ENCODE assay signal across 9 cellular contexts in the genomic region with DNA sequence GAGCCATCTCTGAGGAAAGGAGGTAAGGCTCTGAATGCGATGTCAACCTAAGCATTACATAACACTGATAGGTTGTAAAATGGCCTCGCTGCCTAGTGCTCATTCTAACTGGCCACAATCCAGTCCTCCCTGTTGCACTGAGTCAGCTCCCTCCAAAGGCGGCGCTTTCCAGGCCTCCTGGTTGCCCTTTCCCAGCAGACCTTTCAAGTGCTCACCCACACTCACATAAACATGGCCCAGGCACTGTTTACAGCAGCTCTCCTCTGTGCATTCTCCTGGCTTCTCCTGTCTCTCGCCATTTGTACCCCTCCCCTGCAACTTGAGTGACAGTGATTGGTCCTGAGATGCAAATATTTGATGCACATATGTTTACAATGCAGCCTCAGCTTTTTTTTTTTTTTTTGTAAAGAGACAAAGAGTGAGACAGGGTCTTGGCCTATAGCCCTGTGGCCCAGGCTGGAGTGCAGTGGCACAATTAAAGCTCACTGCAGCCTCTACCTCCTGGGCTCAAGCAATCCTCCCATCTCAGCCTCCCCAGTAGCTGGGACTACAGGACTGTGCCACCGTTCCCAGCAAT. TPM values are rescaled to one million over a fixed set of nuclear protein-coding genes. Genes with fewer than 3 reads are reported as not detected.
DNase-seq lines count a peak whose midpoint lies in the region; ATAC-seq and TF ChIP-seq lines count a peak whose summit lies in the region.
"Had no signal": no experiment of that assay in that cellular context is flagged by ENCODE, and none has a peak within 500 bp of the region (broad histone marks: within the 10 kb centered on the region; RNA-seq: fewer than 3 reads in every experiment).

No MANE protein-coding gene starts in this region.

- H3F3A ChIP-seq in PC-3 (ENCODE audit: low read length, unreplicated experiment) = peaks cover 5% of the 10 kb centered on the region

- peak overlapping the region; percentile 92 for H3K27ac ChIP-seq in CD4-positive, CD25-positive, alpha-beta regulatory T cell (ENCODE audit: insufficient read depth, low read length, poor library complexity, severe bottlenecking)
- H3K27ac ChIP-seq in PC-3 (ENCODE audit: low read length) = 0 out of 2 replicates have a peak overlapping the region, but pooled peaks have one; percentile 62

- H3K4me1 ChIP-seq in CD4-positive, CD25-positive, alpha-beta regulatory T cell (ENCODE audit: control insufficient read depth, insufficient read depth, low read length, poor library complexity, severe bottlenecking) = peaks cover 57% of the 10 kb centered on the region
- H3K4me1 ChIP-seq in PC-3 (ENCODE audit: insufficient read depth, low read length) = peaks cover 48% of the 10 kb centered on the region

- CTCF ChIA-PET in PC-3 (lab: Charles Lee) = interaction anchor here (1.3 kb wide), 1 partner anchor 71 kb away, joined by 4 read pairs; no protein-coding TSS in a partner anchor

- H3K4me3 Mint-ChIP-seq in CD4-positive, CD25-positive, alpha-beta regulatory T cell = peak overlapping the region; percentile 81 to 97 (median 89)
- peak overlapping the region; percentile 79 for H3K4me3 Mint-ChIP-seq in central memory CD8-positive, alpha-beta T cell
- peak overlapping the region; percentile 90 for H3K4me3 Mint-ChIP-seq in natural killer cell treated with Interleukin-12 subunit alpha and Interleukin-12 subunit beta and Interleukin-15 and Interleukin-18, amount 100 ng/mL, for 72 hours

- peak overlapping the region; percentile 95 to 97 (median 96) for H3K27ac Mint-ChIP-seq in CD4-positive, CD25-positive, alpha-beta regulatory T cell
- peak overlapping the region; percentile 92 for H3K27ac Mint-ChIP-seq in central memory CD8-positive, alpha-beta T cell (ENCODE audit: low read depth)
- H3K27ac Mint-ChIP-seq in natural killer cell treated with Interleukin-12 subunit alpha and Interleukin-12 subunit beta and Interleukin-15 and Interleukin-18, amount 100 ng/mL, for 72 hours = peak overlapping the region; percentile 96 to 98

- ATAC-seq in CD4-positive, CD25-positive, alpha-beta regulatory T cell (ENCODE audit: low read depth in 2 of 2) = no peak
- ATAC-seq in PC-3 (peak; percentile 2; the same call in 1 of the 2 replicates), GM18861 (IDR thresholded peaks at IDR 0.05; ENCODE audit: unreplicated experiment) (no peak), HG03354 (IDR thresholded peaks at IDR 0.05; ENCODE audit: poor library complexity, severe bottlenecking, unreplicated experiment) (no peak), HG02852 (IDR thresholded peaks at IDR 0.05; ENCODE audit: unreplicated experiment) (no peak)
- no peak for ATAC-seq in central memory CD8-positive, alpha-beta T cell (replicated peaks; ENCODE audit: extremely low read depth, poor library complexity, severe bottlenecking)
- ATAC-seq in natural killer cell treated with Interleukin-12 subunit alpha and Interleukin-12 subunit beta and Interleukin-15 and Interleukin-18, amount 100 ng/mL, for 72 hours = no peak

- H3K36me3 Mint-ChIP-seq in CD4-positive, CD25-positive, alpha-beta regulatory T cell = no peaks in the 10 kb centered on the region
- H3K36me3 Mint-ChIP-seq in central memory CD8-positive, alpha-beta T cell (ENCODE audit: insufficient read depth) = peaks cover 2% of the 10 kb centered on the region
- peaks cover 4% of the 10 kb centered on the region for H3K36me3 Mint-ChIP-seq in natural killer cell treated with Interleukin-12 subunit alpha and Interleukin-12 subunit beta and Interleukin-15 and Interleukin-18, amount 100 ng/mL, for 72 hours

- no peaks in the 10 kb centered on the region for H3K27me3 ChIP-seq in CD4-positive, CD25-positive, alpha-beta regulatory T cell (ENCODE audit: control insufficient read depth, insufficient read depth, low read length)
- H3K27me3 ChIP-seq in PC-3 (ENCODE audit: low read length) = no peaks in the 10 kb centered on the region

- DNase-seq in CD4-positive, CD25-positive, alpha-beta regulatory T cell = no peak
- peak; percentile 61 for DNase-seq in PC-3
- DNase-seq in central memory CD8-positive, alpha-beta T cell (ENCODE audit: low spot score in 2 of 2) = no peak
- DNase-seq in natural killer cell treated with Interleukin-12 subunit alpha and Interleukin-12 subunit beta and Interleukin-15 and Interleukin-18, amount 100 ng/mL, for 72 hours (ENCODE audit: low spot score) = no peak
- no peak for DNase-seq in NCI-H146 treated with DMSO at 0.1 percent for 48 hours (lab: John Stamatoyannopoulos, UW; ENCODE audit: unreplicated experiment)
- DNase-seq: left cardiac atrium had no signal

- intact Hi-C loops in PC-3 (cut with micrococcal nuclease) = no loop called here

- no peak overlapping the region for H3K4me2 ChIP-seq in PC-3 (ENCODE audit: low read length)

- POLR2A ChIA-PET in PC-3 (lab: Charles Lee; ENCODE audit: unreplicated experiment) = no interaction called here

- TF ChIP-seq CTCF in PC-3 (conservative IDR thresholded peaks at IDR 0.05; ENCODE audit: low read depth, low read length) = 0 out of 2 replicates have a peak, but pooled peaks have one; percentile 16

- no peaks in the 10 kb centered on the region for H3K9me2 ChIP-seq in PC-3 (replicated peaks; ENCODE audit: low read length)

- no TSS peak for BruUV-seq in PC-3 (replicated peaks; lab: Mats Ljungman, UMichigan)

- peaks cover 33 to 59% (median 43%) of the 10 kb centered on the region in 4 donors for H3K4me1 Mint-ChIP-seq in CD4-positive, CD25-positive, alpha-beta regulatory T cell
- peaks cover 48% of the 10 kb centered on the region for H3K4me1 Mint-ChIP-seq in central memory CD8-positive, alpha-beta T cell
- H3K4me1 Mint-ChIP-seq in natural killer cell treated with Interleukin-12 subunit alpha and Interleukin-12 subunit beta and Interleukin-15 and Interleukin-18, amount 100 ng/mL, for 72 hours (ENCODE audit: low read depth in 2 of 2) = peaks cover 58 to 69% of the 10 kb centered on the region in 2 donors

- no peaks in the 10 kb centered on the region for H3K9me3 Mint-ChIP-seq in CD4-positive, CD25-positive, alpha-beta regulatory T cell
- no peaks in the 10 kb centered on the region for H3K9me3 Mint-ChIP-seq in central memory CD8-positive, alpha-beta T cell
- H3K9me3 Mint-ChIP-seq in natural killer cell treated with Interleukin-12 subunit alpha and Interleukin-12 subunit beta and Interleukin-15 and Interleukin-18, amount 100 ng/mL, for 72 hours = no peaks in the 10 kb centered on the region

- H2AFZ ChIP-seq in PC-3 (ENCODE audit: low read length) = peak overlapping the region; percentile 24

- no peaks in the 10 kb centered on the region for H3K36me3 ChIP-seq in CD4-positive, CD25-positive, alpha-beta regulatory T cell (ENCODE audit: control insufficient read depth, insufficient read depth, low read length)
- peaks cover 11% of the 10 kb centered on the region; the same call in 1 of the 2 replicates for H3K36me3 ChIP-seq in PC-3 (ENCODE audit: low read depth, low read length)

- peaks cover 32% of the 10 kb centered on the region for H3K79me2 ChIP-seq in PC-3 (ENCODE audit: low read length)

- H3K4me3 ChIP-seq in CD4-positive, CD25-positive, alpha-beta regulatory T cell (ENCODE audit: low read depth, low read length) = no peak overlapping the region
- no peak overlapping the region for H3K4me3 ChIP-seq in PC-3 (ENCODE audit: low read length)

- H3K27me3 Mint-ChIP-seq in CD4-positive, CD25-positive, alpha-beta regulatory T cell = no peaks in the 10 kb centered on the region
- no peaks in the 10 kb centered on the region for H3K27me3 Mint-ChIP-seq in central memory CD8-positive, alpha-beta T cell
- no peaks in the 10 kb centered on the region for H3K27me3 Mint-ChIP-seq in natural killer cell treated with Interleukin-12 subunit alpha and Interleukin-12 subunit beta and Interleukin-15 and Interleukin-18, amount 100 ng/mL, for 72 hours

- H3K9me3 ChIP-seq in CD4-positive, CD25-positive, alpha-beta regulatory T cell (ENCODE audit: control insufficient read depth in 2 of 2, low read length in 2 of 2) = no peaks in the 10 kb centered on the region
- no peaks in the 10 kb centered on the region for H3K9me3 ChIP-seq in PC-3 (ENCODE audit: low read length)

- H3K9ac ChIP-seq in PC-3 (ENCODE audit: low read length) = no peak overlapping the region

- peaks cover 28% of the 10 kb centered on the region for H4K20me1 ChIP-seq in PC-3 (ENCODE audit: low read length)

RNA-seq across cellular contexts. Expression of gene PRNP, which starts 1.3 kb away (rescaled TPM):
- 97.8 TPM for total RNA-seq in CD4-positive, CD25-positive, alpha-beta regulatory T cell
- polyA plus RNA-seq in CD4-positive, CD25-positive, alpha-beta regulatory T cell = 100 to 1,000 TPM; 103 to 136 (median 119) TPM
- total RNA-seq in PC-3 (2014; rRNA removed) = 274 and 312 TPM in 2 replicates
- total RNA-seq in natural killer cell treated with Interleukin-12 subunit alpha and Interleukin-12 subunit beta and Interleukin-15 and Interleukin-18, amount 100 ng/mL, for 72 hours = 10 to 100 TPM; 51.2 to 63.1 TPM

RNA-seq across cellular contexts. Expression of gene PRND, which starts 36.8 kb away (rescaled TPM):
- not detected for total RNA-seq in CD4-positive, CD25-positive, alpha-beta regulatory T cell
- polyA plus RNA-seq in CD4-positive, CD25-positive, alpha-beta regulatory T cell = under 1 TPM in 3 of 4 donors, not detected in 1; 0.05 to 0.26 (median 0.17) TPM
- not detected in 2 replicates for total RNA-seq in PC-3 (2014; rRNA removed)
- not detected for total RNA-seq in natural killer cell treated with Interleukin-12 subunit alpha and Interleukin-12 subunit beta and Interleukin-15 and Interleukin-18, amount 100 ng/mL, for 72 hours
- total RNA-seq: left cardiac atrium had no signal
